15 cellular contexts compared by ENCODE assay signal in the genomic region with DNA sequence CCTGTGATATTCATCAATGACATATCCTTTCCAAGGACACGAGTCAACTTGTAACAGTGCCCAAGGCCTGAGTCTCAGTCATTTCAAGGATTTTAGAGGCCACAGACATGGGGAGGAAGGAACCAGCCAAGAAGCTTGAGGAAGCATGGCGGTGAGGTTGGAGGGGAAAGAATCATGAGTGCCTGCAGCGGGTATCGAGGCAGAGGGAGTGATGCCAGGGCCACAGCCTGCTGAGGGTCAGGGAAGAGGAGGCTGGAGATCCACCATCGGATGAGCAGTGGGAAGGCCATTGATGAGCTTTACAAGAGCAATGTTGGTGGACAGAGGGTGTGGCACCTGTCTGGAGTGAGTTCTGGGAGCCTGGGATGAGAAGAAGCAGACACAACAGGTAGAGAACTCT.
A peak's percentile ranks its signal among the peaks of the same experiment; 100 is the strongest.
DNase-seq lines count a peak whose midpoint lies in the region; ATAC-seq, FAIRE-seq and TF ChIP-seq lines count a peak whose summit lies in the region.
"Had no signal": no experiment of that assay in that cellular context is flagged by ENCODE, and none has a peak within 500 bp of the region (broad histone marks: within the 10 kb centered on the region; RNA-seq: fewer than 3 reads in every experiment).

No MANE protein-coding gene starts in this region.

- no peak for TF ChIP-seq CTCF in kidney (IDR thresholded peaks at IDR 0.05; ENCODE audit: borderline replicate concordance, extremely low read depth, insufficient read depth)
- no peak for TF ChIP-seq CTCF in spleen (IDR thresholded peaks at IDR 0.05 in 8 of 11, conservative IDR thresholded peaks at IDR 0.05 in 3 of 11)

- no peaks in the 10 kb centered on the region for H3K9me3 Mint-ChIP-seq in activated naive CD4-positive, alpha-beta T cell treated with anti-CD3 and anti-CD28 coated beads, Interleukin-2, amount 50 U/mL, for 72 hours
- H3K9me3 Mint-ChIP-seq in central memory CD8-positive, alpha-beta T cell = no peaks in the 10 kb centered on the region
- H3K9me3 Mint-ChIP-seq: CD4-positive, alpha-beta T cell had no signal

- no peaks in the 10 kb centered on the region for H3K36me3 ChIP-seq in kidney (ENCODE audit: control insufficient read depth in 1 of 2, insufficient read depth in 2 of 2, low read length in 2 of 2)
- H3K36me3 ChIP-seq in spleen = no peaks in the 10 kb centered on the region

- no peaks in the 10 kb centered on the region for H3K36me3 Mint-ChIP-seq in activated naive CD4-positive, alpha-beta T cell treated with anti-CD3 and anti-CD28 coated beads, Interleukin-2, amount 50 U/mL, for 72 hours
- peaks cover 5% of the 10 kb centered on the region for H3K36me3 Mint-ChIP-seq in central memory CD8-positive, alpha-beta T cell (ENCODE audit: insufficient read depth)

- H3K27me3 Mint-ChIP-seq in central memory CD8-positive, alpha-beta T cell = peaks cover 21% of the 10 kb centered on the region
- H3K27me3 Mint-ChIP-seq: CD4-positive, alpha-beta T cell had no signal

- H3K27ac Mint-ChIP-seq in activated naive CD4-positive, alpha-beta T cell treated with anti-CD3 and anti-CD28 coated beads, Interleukin-2, amount 50 U/mL, for 72 hours = peak overlapping the region; percentile 1 to 44
- H3K27ac Mint-ChIP-seq in central memory CD8-positive, alpha-beta T cell (ENCODE audit: low read depth) = peak overlapping the region; percentile 50
- H3K27ac Mint-ChIP-seq: B cell; CD4-positive, alpha-beta T cell had no signal

- H3K9ac ChIP-seq in kidney (ENCODE audit: low read length in 2 of 2) = no peak overlapping the region

- TF ChIP-seq POLR2A in spleen (IDR thresholded peaks at IDR 0.05) = no peak

- H3K4me3 Mint-ChIP-seq in central memory CD8-positive, alpha-beta T cell = no peak overlapping the region
- H3K4me3 Mint-ChIP-seq: B cell; CD4-positive, alpha-beta T cell had no signal

- intact Hi-C loops in kidney (cut with DNase I) = no loop called here
- intact Hi-C loops in spleen (cut with DNase I; ENCODE audit: low total_unique reads) = no loop called here

- H3K9me3 ChIP-seq in kidney (ENCODE audit: control insufficient read depth in 1 of 2, low read length in 2 of 2) = no peaks in the 10 kb centered on the region
- no peaks in the 10 kb centered on the region for H3K9me3 ChIP-seq in spleen

- H3K4me1 ChIP-seq in kidney (ENCODE audit: control insufficient read depth in 1 of 2, insufficient read depth in 1 of 2, low read depth in 1 of 2, low read length in 2 of 2) = no peaks in the 10 kb centered on the region
- peaks cover 7 to 34% (median 24%) of the 10 kb centered on the region in 6 donors for H3K4me1 ChIP-seq in spleen

- H3K27me3 ChIP-seq in spleen (replicated peaks in 1 of 7) = peaks cover 0 to 17% (median 0%) of the 10 kb centered on the region in 7 donors

- H3K4me3 ChIP-seq in kidney (ENCODE audit: low read length in 2 of 2) (no peak overlapping the region), spleen (no peak overlapping the region)

- ATAC-seq in activated naive CD4-positive, alpha-beta T cell treated with anti-CD3 and anti-CD28 coated beads, Interleukin-2, amount 50 U/mL, for 72 hours = no peak
- no peak for ATAC-seq in central memory CD8-positive, alpha-beta T cell (replicated peaks; ENCODE audit: extremely low read depth, poor library complexity, severe bottlenecking)
- ATAC-seq in HG02642 (IDR thresholded peaks at IDR 0.05; ENCODE audit: poor library complexity, unreplicated experiment) = no peak
- ATAC-seq: HCT116 had no signal

- FAIRE-seq in kidney (lab: Jason Lieb, UNC) = no peak
- no peak for FAIRE-seq in frontal cortex (lab: Jason Lieb, UNC)
- FAIRE-seq: A204.1, H54 had no signal

- H3K27ac ChIP-seq in kidney (ENCODE audit: low read depth in 2 of 2, low read length in 2 of 2) = no peak overlapping the region
- peak overlapping the region in 1 of 8 donors; percentile 11 for H3K27ac ChIP-seq in spleen

- peaks cover 21% of the 10 kb centered on the region for H3K4me1 Mint-ChIP-seq in central memory CD8-positive, alpha-beta T cell

- 63 to 77% (median 70%) methylated on average over 5 of the region's 5 CpGs for WGBS in spleen, 5 donors

- DNase-seq in activated naive CD4-positive, alpha-beta T cell treated with anti-CD3 and anti-CD28 coated beads, Interleukin-2, amount 50 U/mL, for 72 hours (ENCODE audit: low spot score in 2 of 2) = no peak
- DNase-seq in activated naive CD4-positive, alpha-beta T cell treated with Interleukin-2 at 50 U/mL for 16 hours = no peak
- no peak for DNase-seq in central memory CD8-positive, alpha-beta T cell (ENCODE audit: low spot score in 2 of 2)
- peak; percentile 58 for DNase-seq in kidney
- peak; percentile 31 for DNase-seq in spleen
- DNase-seq in frontal cortex (ENCODE audit: low spot score in 2 of 2) = no peak
- DNase-seq: C1 segment of cervical spinal cord; Calu3; CD4-positive, alpha-beta T cell; DMS 273 treated with DMSO at 0.1 percent for 48 hours had no signal

Comparison
In these comparisons a context has a peak if more than half of its experiments do, and no peak if none do; other contexts are left out.
1. DNase-seq: peak in kidney (single experiment) and spleen (single experiment); none in activated naive CD4-positive, alpha-beta T cell treated with anti-CD3 and anti-CD28 coated beads, Interleukin-2, amount 50 U/mL, for 72 hours (0 of 2), activated naive CD4-positive, alpha-beta T cell treated with Interleukin-2 at 50 U/mL for 16 hours (single experiment), central memory CD8-positive, alpha-beta T cell (0 of 2) and frontal cortex (0 of 2).